1 cellular context compared by ENCODE assay signal in the genomic region with DNA sequence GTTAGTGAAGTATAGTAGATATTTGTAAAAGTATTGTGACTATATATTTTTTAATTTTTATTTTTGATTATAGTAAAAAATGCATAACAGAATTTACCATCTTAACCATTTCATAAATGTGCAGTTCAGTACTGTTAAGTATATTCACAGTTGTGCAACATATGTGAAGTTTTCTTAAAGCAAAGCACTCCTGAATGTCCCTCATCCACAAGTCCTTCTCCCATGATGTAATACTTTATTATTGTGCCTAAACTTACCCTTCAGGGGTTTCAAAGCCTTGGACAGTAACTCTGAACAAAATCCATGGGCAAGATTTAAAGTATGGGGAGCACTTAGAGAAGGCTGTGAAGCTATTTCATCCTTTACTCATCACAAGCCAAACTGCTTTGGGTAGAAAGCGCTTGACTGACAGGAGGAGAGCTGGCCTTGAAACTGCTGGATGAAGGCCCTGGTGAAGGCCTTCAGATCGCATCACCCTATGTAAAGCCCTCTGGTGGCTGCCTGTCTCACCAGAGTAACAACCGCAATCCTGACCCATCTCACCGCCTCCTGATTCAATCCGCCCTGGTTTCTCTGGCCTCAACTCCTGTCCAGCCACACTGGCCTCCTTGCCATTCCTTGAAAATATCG.
TF ChIP-seq lines count a peak whose summit lies in the region.

No MANE protein-coding gene starts in this region.

TF ChIP-seq in HepG2, 621 proteins besides CTCF, POLR2A, EP300 and RAD21 (continued from another document):
- TF ChIP-seq, protein P1, sequence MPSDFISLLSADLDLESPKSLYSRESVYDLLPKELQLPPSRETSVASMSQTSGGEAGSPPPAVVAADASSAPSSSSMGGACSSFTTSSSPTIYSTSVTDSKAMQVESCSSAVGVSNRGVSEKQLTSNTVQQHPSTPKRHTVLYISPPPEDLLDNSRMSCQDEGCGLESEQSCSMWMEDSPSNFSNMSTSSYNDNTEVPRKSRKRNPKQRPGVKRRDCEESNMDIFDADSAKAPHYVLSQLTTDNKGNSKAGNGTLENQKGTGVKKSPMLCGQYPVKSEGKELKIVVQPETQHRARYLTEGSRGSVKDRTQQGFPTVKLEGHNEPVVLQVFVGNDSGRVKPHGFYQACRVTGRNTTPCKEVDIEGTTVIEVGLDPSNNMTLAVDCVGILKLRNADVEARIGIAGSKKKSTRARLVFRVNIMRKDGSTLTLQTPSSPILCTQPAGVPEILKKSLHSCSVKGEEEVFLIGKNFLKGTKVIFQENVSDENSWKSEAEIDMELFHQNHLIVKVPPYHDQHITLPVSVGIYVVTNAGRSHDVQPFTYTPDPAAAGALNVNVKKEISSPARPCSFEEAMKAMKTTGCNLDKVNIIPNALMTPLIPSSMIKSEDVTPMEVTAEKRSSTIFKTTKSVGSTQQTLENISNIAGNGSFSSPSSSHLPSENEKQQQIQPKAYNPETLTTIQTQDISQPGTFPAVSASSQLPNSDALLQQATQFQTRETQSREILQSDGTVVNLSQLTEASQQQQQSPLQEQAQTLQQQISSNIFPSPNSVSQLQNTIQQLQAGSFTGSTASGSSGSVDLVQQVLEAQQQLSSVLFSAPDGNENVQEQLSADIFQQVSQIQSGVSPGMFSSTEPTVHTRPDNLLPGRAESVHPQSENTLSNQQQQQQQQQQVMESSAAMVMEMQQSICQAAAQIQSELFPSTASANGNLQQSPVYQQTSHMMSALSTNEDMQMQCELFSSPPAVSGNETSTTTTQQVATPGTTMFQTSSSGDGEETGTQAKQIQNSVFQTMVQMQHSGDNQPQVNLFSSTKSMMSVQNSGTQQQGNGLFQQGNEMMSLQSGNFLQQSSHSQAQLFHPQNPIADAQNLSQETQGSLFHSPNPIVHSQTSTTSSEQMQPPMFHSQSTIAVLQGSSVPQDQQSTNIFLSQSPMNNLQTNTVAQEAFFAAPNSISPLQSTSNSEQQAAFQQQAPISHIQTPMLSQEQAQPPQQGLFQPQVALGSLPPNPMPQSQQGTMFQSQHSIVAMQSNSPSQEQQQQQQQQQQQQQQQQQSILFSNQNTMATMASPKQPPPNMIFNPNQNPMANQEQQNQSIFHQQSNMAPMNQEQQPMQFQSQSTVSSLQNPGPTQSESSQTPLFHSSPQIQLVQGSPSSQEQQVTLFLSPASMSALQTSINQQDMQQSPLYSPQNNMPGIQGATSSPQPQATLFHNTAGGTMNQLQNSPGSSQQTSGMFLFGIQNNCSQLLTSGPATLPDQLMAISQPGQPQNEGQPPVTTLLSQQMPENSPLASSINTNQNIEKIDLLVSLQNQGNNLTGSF (CRISPR knock-in tag; IDR thresholded peaks at IDR 0.05), result no peak
- TF ChIP-seq ZFX (CRISPR knock-in tag; IDR thresholded peaks at IDR 0.05; ENCODE audit: low read depth) (peak; percentile 50), CEBPB (IDR thresholded peaks at IDR 0.05; ENCODE audit: borderline replicate concordance, low read depth, low read length) (0 out of 2 replicates have a peak, but pooled peaks have one; percentile 12), ZFY (CRISPR knock-in tag; IDR thresholded peaks at IDR 0.05) (peak; percentile 30; the same call in 1 of the 2 replicates)
